20 cellular contexts compared by ENCODE assay signal in the genomic region with DNA sequence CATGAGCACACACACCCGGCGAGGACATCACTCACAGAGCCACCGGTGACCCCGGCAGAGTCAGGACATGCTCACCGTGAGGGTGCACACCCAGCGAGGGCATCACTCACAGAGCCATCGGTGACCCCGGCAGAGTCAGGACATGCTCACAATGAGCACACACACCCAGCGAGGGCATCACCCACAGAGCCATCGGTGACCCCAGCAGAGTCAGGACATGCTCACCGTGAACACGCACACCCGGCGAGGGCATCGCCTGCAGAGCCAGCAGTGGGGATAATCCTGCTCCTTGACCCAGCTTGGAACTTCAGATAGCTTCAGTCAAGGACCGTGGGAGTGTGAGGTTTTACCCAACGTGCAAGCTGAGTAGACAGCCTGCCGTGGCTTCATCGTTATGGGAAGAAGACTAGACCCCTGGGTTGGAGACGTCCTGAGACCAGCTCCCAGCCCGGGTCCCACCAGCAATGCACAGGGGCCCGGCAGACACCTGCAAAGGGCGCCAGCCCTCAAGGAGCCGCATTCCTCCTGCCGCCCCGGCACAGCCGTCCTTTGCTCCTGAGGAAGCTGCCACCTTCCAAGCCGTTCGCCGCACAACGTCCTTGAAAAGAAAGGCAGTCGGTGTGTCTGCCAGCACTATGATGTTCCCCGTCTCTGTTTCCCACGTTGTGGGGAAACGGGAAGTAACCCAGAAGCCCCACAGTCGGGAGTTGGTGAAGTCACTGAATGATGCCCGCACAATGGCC.
DNase-seq lines count a peak whose midpoint lies in the region; ATAC-seq, FAIRE-seq and TF ChIP-seq lines count a peak whose summit lies in the region.
"Had no signal": no experiment of that assay in that cellular context is flagged by ENCODE, and none has a peak within 500 bp of the region (broad histone marks: within the 10 kb centered on the region; RNA-seq: fewer than 3 reads in every experiment).

No MANE protein-coding gene starts in this region.

- DNase-seq in ELF-1 (ENCODE audit: low read depth, low spot score): peak; percentile 1
- DNase-seq in activated B cell treated with CpG ODN at 0.5 μM for 24 hours: peak; percentile 6
- peak; percentile 61 for DNase-seq in kidney
- DNase-seq in stomach: peak; percentile 22
- DNase-seq in cortex of kidney (lab: John Stamatoyannopoulos, UW): no peak
- DNase-seq: activated CD4-positive, alpha-beta T cell treated with anti-CD3 and anti-CD28 coated beads, Interleukin-2, amount 50 U/mL, for 1 hour; activated naive CD8-positive, alpha-beta T cell treated with anti-CD3 and anti-CD28 coated beads, Interleukin-2, amount 10 ng/mL, durations not matched to agents 7 days and 5 days; foreskin fibroblast; mesenchymal stem cell; NCI-H1105; NCI-H2107; NCI-H526; substantia nigra had no signal

- H3K9ac ChIP-seq in kidney (ENCODE audit: low read length in 2 of 2): no peak overlapping the region

- intact Hi-C loops in activated B cell treated with CpG ODN at 0.5 μM for 24 hours (cut with micrococcal nuclease): no loop called here
- intact Hi-C loops in kidney (cut with DNase I): no loop called here
- intact Hi-C loops in stomach (cut with DNase I; ENCODE audit: low total_unique reads): no loop called here

- no peak for TF ChIP-seq EP300 in stomach (IDR thresholded peaks at IDR 0.05)

- CTCF ChIA-PET in activated B cell treated with CpG ODN at 0.5 μM for 24 hours (lab: Charles Lee): no interaction called here

- no peak for TF ChIP-seq POLR2A in stomach (IDR thresholded peaks at IDR 0.05)

- H3K27ac Mint-ChIP-seq in activated B cell treated with CpG ODN at 0.5 μM for 24 hours: no peak overlapping the region
- H3K27ac Mint-ChIP-seq: naive thymus-derived CD4-positive, alpha-beta T cell had no signal

- H3K9me3 Mint-ChIP-seq in activated B cell treated with CpG ODN at 0.5 μM for 24 hours: peaks cover 10% of the 10 kb centered on the region

- no peaks in the 10 kb centered on the region for H3K36me3 Mint-ChIP-seq in activated B cell treated with CpG ODN at 0.5 μM for 24 hours (ENCODE audit: low read depth)
- H3K36me3 Mint-ChIP-seq: brain had no signal

- no peak overlapping the region for H3K4me3 ChIP-seq in kidney (ENCODE audit: low read length in 2 of 2)
- H3K4me3 ChIP-seq in stomach: no peak overlapping the region
- H3K4me3 ChIP-seq: hepatocyte had no signal

- TF ChIP-seq CTCF in activated B cell treated with CpG ODN at 0.5 μM for 24 hours (IDR thresholded peaks at IDR 0.05) (no peak), kidney (IDR thresholded peaks at IDR 0.05; ENCODE audit: borderline replicate concordance, extremely low read depth, insufficient read depth) (no peak), stomach (IDR thresholded peaks at IDR 0.05) (no peak)

- ATAC-seq in activated B cell treated with CpG ODN at 0.5 μM for 24 hours (ENCODE audit: low read depth): no peak
- no peak for ATAC-seq in GM18870 (IDR thresholded peaks at IDR 0.05; ENCODE audit: unreplicated experiment)
- no peak for ATAC-seq in GM21390 (IDR thresholded peaks at IDR 0.05; ENCODE audit: unreplicated experiment)
- ATAC-seq: naive thymus-derived CD4-positive, alpha-beta T cell had no signal

- no peak overlapping the region for H3K27ac ChIP-seq in kidney (ENCODE audit: low read depth in 2 of 2, low read length in 2 of 2)
- no peak overlapping the region for H3K27ac ChIP-seq in stomach
- H3K27ac ChIP-seq: hepatocyte had no signal

- FAIRE-seq in kidney (lab: Jason Lieb, UNC): no peak
- FAIRE-seq: H1, islet of Langerhans had no signal

- H3K36me3 ChIP-seq in kidney (ENCODE audit: control insufficient read depth in 1 of 2, insufficient read depth in 2 of 2, low read length in 2 of 2): no peaks in the 10 kb centered on the region
- H3K36me3 ChIP-seq in stomach: no peaks in the 10 kb centered on the region

- 86 to 95% (median 91%) methylated on average over 28 to 37 of the region's 37 CpGs for WGBS in stomach, 5 donors

- H3K9me3 ChIP-seq in kidney (ENCODE audit: control insufficient read depth in 1 of 2, low read length in 2 of 2) (no peaks in the 10 kb centered on the region), stomach (peaks cover 0 to 9% (median 0%) of the 10 kb centered on the region in 4 donors)

- H3K4me3 Mint-ChIP-seq in activated B cell treated with CpG ODN at 0.5 μM for 24 hours: no peak overlapping the region
- H3K4me3 Mint-ChIP-seq: activated naive CD8-positive, alpha-beta T cell treated with anti-CD3 and anti-CD28 coated beads, Interleukin-2, amount 10 ng/mL, durations not matched to agents 7 days and 5 days; brain; naive thymus-derived CD4-positive, alpha-beta T cell had no signal

- H3K27me3 Mint-ChIP-seq in activated B cell treated with CpG ODN at 0.5 μM for 24 hours: peaks cover 12% of the 10 kb centered on the region

- H3K4me1 ChIP-seq in kidney (ENCODE audit: control insufficient read depth in 1 of 2, insufficient read depth in 1 of 2, low read depth in 1 of 2, low read length in 2 of 2) (no peaks in the 10 kb centered on the region), stomach (peaks cover 0 to 4% (median 0%) of the 10 kb centered on the region in 4 donors)

- peaks cover 2% of the 10 kb centered on the region for H3K4me1 Mint-ChIP-seq in activated B cell treated with CpG ODN at 0.5 μM for 24 hours

- peaks cover 0 to 13% (median 0%) of the 10 kb centered on the region in 3 donors for H3K27me3 ChIP-seq in stomach
- H3K27me3 ChIP-seq: hepatocyte had no signal

- POLR2A ChIA-PET in activated B cell treated with CpG ODN at 0.5 μM for 24 hours (lab: Charles Lee): no interaction called here
